In genomic region chr21:42685036-42685435, GRCh38 we compare ENCODE assay signal across 12 cellular contexts. TPM values are rescaled to one million over a fixed set of nuclear protein-coding genes. Genes with fewer than 3 reads are reported as not detected.
A peak's percentile ranks its signal among the peaks of the same experiment; 100 is the strongest.
DNase-seq lines count a peak whose midpoint lies in the region; ATAC-seq and TF ChIP-seq lines count a peak whose summit lies in the region.
"Had no signal": no experiment of that assay in that cellular context is flagged by ENCODE, and none has a peak within 500 bp of the region (broad histone marks: within the 10 kb centered on the region; RNA-seq: fewer than 3 reads in every experiment).

No MANE protein-coding gene starts in this region.

- peak; percentile 40 for DNase-seq in stimulated activated CD4-positive, alpha-beta T cell treated with anti-CD3 and anti-CD28 coated beads, Interleukin-15, amount 100 ng/mL, for 24 hours
- DNase-seq in stimulated activated CD4-positive, alpha-beta T cell treated with anti-CD3 and anti-CD28 coated beads, Interleukin-4, amount 100 ng/mL, for 24 hours: no peak
- DNase-seq in endodermal cell: no peak
- DNase-seq in testis: peak; percentile 47
- no peak for DNase-seq in ACHN
- no peak for DNase-seq in kidney tubule cell (ENCODE audit: low spot score)
- DNase-seq: gastrocnemius medialis, HFFc6, NCI-H226, SK-N-SH had no signal

- no peaks in the 10 kb centered on the region for H3K9me3 Mint-ChIP-seq in endodermal cell

- intact Hi-C loops in testis (cut with DNase I; ENCODE audit: low total_unique reads): no loop called here

- peaks cover 50% of the 10 kb centered on the region for H3K36me3 Mint-ChIP-seq in endodermal cell (ENCODE audit: low read depth)

- H3K4me3 ChIP-seq in endodermal cell (ENCODE audit: low read length): no peak overlapping the region
- H3K4me3 ChIP-seq in testis: peak overlapping the region in 1 of 2 donors; percentile 20
- H3K4me3 ChIP-seq: gastrocnemius medialis had no signal

- peak overlapping the region; percentile 52 for H3K27ac Mint-ChIP-seq in endodermal cell
- H3K27ac Mint-ChIP-seq: HFFc6 had no signal

- no peaks in the 10 kb centered on the region for H3K4me1 Mint-ChIP-seq in endodermal cell

- no peak for TF ChIP-seq CTCF in VCaP (conservative IDR thresholded peaks at IDR 0.05)
- TF ChIP-seq CTCF in endodermal cell (conservative IDR thresholded peaks at IDR 0.05): no peak
- no peak for TF ChIP-seq CTCF in testis (IDR thresholded peaks at IDR 0.05)

- in situ Hi-C loops in ACHN (cut with HindIII; ENCODE audit: low pct_ligation_motif_present, low pct_unique_long_range_greater_than_20kb, low sequenced_read_pairs): no loop called here

- H3K4me3 Mint-ChIP-seq in endodermal cell: no peak overlapping the region
- H3K4me3 Mint-ChIP-seq: HFFc6 had no signal

- 96 to 98% methylated on average over 18 to 33 of the region's 33 CpGs for WGBS in endodermal cell (ENCODE audit: insufficient coverage in 1 of 2, insufficient read length in 1 of 2), 2 experiments
- WGBS in testis, 2 donors: 68 to 71% methylated on average over 26 to 32 of the region's 33 CpGs

- H3K27ac ChIP-seq in VCaP (peak overlapping the region; percentile 24), endodermal cell (ENCODE audit: low read depth, low read length) (no peak overlapping the region), testis (no peak overlapping the region)
- H3K27ac ChIP-seq: gastrocnemius medialis had no signal

- H3K9me3 ChIP-seq in endodermal cell (ENCODE audit: control insufficient read depth, low read length) (no peaks in the 10 kb centered on the region), testis (no peaks in the 10 kb centered on the region)
- H3K9me3 ChIP-seq: SK-N-SH had no signal

- no peaks in the 10 kb centered on the region for H3K27me3 Mint-ChIP-seq in endodermal cell (ENCODE audit: insufficient read depth)

- H3K4me1 ChIP-seq in endodermal cell (ENCODE audit: control insufficient read depth, insufficient read depth, low read length) (no peaks in the 10 kb centered on the region), testis (no peaks in the 10 kb centered on the region)
- H3K4me1 ChIP-seq: gastrocnemius medialis had no signal

- H3K27me3 ChIP-seq in endodermal cell (ENCODE audit: control insufficient read depth, insufficient read depth, low read length, poor library complexity, severe bottlenecking): no peaks in the 10 kb centered on the region
- no peaks in the 10 kb centered on the region for H3K27me3 ChIP-seq in testis

- ATAC-seq in GM21529 (IDR thresholded peaks at IDR 0.05; ENCODE audit: unreplicated experiment): no peak
- ATAC-seq: gastrocnemius medialis had no signal

- H3K36me3 ChIP-seq in endodermal cell (ENCODE audit: control insufficient read depth, insufficient read depth, low read length) (peaks cover 69% of the 10 kb centered on the region), testis (ENCODE audit: low read depth, missing control alignments) (no peaks in the 10 kb centered on the region)
- H3K36me3 ChIP-seq: gastrocnemius medialis had no signal

- H3K9ac ChIP-seq in endodermal cell (ENCODE audit: extremely low read depth, low read length, poor library complexity, severe bottlenecking): no peak overlapping the region
- H3K9ac ChIP-seq: SK-N-SH had no signal

- TF ChIP-seq POLR2A in testis (IDR thresholded peaks at IDR 0.05): no peak

RNA-seq across cellular contexts. Expression of gene PDE9A, which starts 31.6 kb away (rescaled TPM):
- 10 to 100 TPM; 45.9 to 62.4 TPM for total RNA-seq in endodermal cell
- polyA plus RNA-seq in endodermal cell (2013, experiment 1 of 2): 36.5 TPM
- 34.3 TPM for polyA plus RNA-seq in endodermal cell (2013, experiment 2 of 2)
- total RNA-seq in testis: 1 to 10 TPM; 5.7 to 6.3 TPM
- 6.4 TPM for polyA plus RNA-seq in testis (ENCODE audit: insufficient read depth, low read depth, low replicate concordance)
- total RNA-seq: HFFc6 had no signal

Comparison
In these comparisons a context has a peak if more than half of its experiments do, and no peak if none do; other contexts are left out.
1. DNase-seq: peak in stimulated activated CD4-positive, alpha-beta T cell treated with anti-CD3 and anti-CD28 coated beads, Interleukin-15, amount 100 ng/mL, for 24 hours (single experiment) and testis (single experiment); none in stimulated activated CD4-positive, alpha-beta T cell treated with anti-CD3 and anti-CD28 coated beads, Interleukin-4, amount 100 ng/mL, for 24 hours (single experiment), endodermal cell (single experiment), ACHN (single experiment) and kidney tubule cell (single experiment).
2. RNA of gene PDE9A, which starts 31.6 kb away (total RNA-seq): 45.9 to 62.4 TPM in endodermal cell; 5.7 to 6.3 TPM in testis; every median in the first group is over 4 times any median in the second.